ENCODE assay signal across 25 cellular contexts in genomic region chr22:24419480-24419860, GRCh38. TPM values are rescaled to one million over a fixed set of nuclear protein-coding genes. Genes with fewer than 3 reads are reported as not detected.
DNase-seq lines count a peak whose midpoint lies in the region; ATAC-seq and TF ChIP-seq lines count a peak whose summit lies in the region.
"Had no signal": no experiment of that assay in that cellular context is flagged by ENCODE, and none has a peak within 500 bp of the region (broad histone marks: within the 10 kb centered on the region; RNA-seq: fewer than 3 reads in every experiment).

No MANE protein-coding gene starts in this region.

- H3F3A ChIP-seq in GM23338 (replicated peaks; ENCODE audit: low read depth) = no peaks in the 10 kb centered on the region

- H3K79me2 ChIP-seq in GM23338 (replicated peaks; ENCODE audit: insufficient read depth) (no peaks in the 10 kb centered on the region), osteoblast (ENCODE audit: insufficient read depth, low read length) (no peaks in the 10 kb centered on the region)

- no peaks in the 10 kb centered on the region for H3K9me3 ChIP-seq in osteoblast (ENCODE audit: low read depth, low read length)
- H3K9me3 ChIP-seq: vagina had no signal

- no peak for ATAC-seq in activated naive CD4-positive, alpha-beta T cell treated with anti-CD3 and anti-CD28 coated beads, Interleukin-2, amount 50 U/mL, for 72 hours
- ATAC-seq in GM23338 = no peak
- ATAC-seq in GM19023 (IDR thresholded peaks at IDR 0.05; ENCODE audit: unreplicated experiment) = no peak
- ATAC-seq: activated T-cell treated with anti-CD3 and anti-CD28 coated beads, Interleukin-2, amount 50 U/mL, for 4 hours; HCT116 had no signal

- H4K20me1 ChIP-seq in GM23338 (replicated peaks; ENCODE audit: insufficient read depth) (no peaks in the 10 kb centered on the region), osteoblast (ENCODE audit: insufficient read depth, low read length) (peaks cover 8% of the 10 kb centered on the region)

- H2AFZ ChIP-seq in GM23338 (no peak overlapping the region), osteoblast (ENCODE audit: low read length) (no peak overlapping the region)

- DNase-seq in activated naive CD4-positive, alpha-beta T cell treated with anti-CD3 and anti-CD28 coated beads, Interleukin-2, amount 50 U/mL, for 72 hours (ENCODE audit: low spot score in 2 of 2) = no peak
- DNase-seq in activated naive CD4-positive, alpha-beta T cell treated with anti-CD3 and anti-CD28 coated beads, Interleukin-2, amount 10 ng/mL, durations not matched to agents 7 days and 5 days = no peak
- no peak for DNase-seq in GM23338 (ENCODE audit: low spot score)
- peak; percentile 62 for DNase-seq in osteoblast (ENCODE audit: insufficient read length, low spot score, missing footprints)
- DNase-seq in NCI-H1048 (lab: John Stamatoyannopoulos, UW) = no peak
- DNase-seq in NCI-H2227 treated with DMSO at 0.1 percent for 48 hours (lab: John Stamatoyannopoulos, UW) = no peak
- DNase-seq: activated CD4-positive, alpha-beta T cell treated with anti-CD3 and anti-CD28 coated beads for 4 hours; activated naive CD4-positive, alpha-beta T cell; activated T-cell treated with anti-CD3 and anti-CD28 coated beads, Interleukin-2, amount 50 U/mL, for 4 hours; Calu3; central memory CD4-positive, alpha-beta T cell; EL; kidney glomerular epithelial cell; mesendoderm; NCI-H2107; occipital lobe; small intestine; stimulated activated CD4-positive, alpha-beta T cell treated with anti-CD3 and anti-CD28 coated beads, Interleukin-1b, Interleukin-23, amount 100 ng/mL, for 48 hours; T-helper 2 cell had no signal

- peaks cover 21% of the 10 kb centered on the region for H3K27me3 Mint-ChIP-seq in activated naive CD4-positive, alpha-beta T cell treated with anti-CD3 and anti-CD28 coated beads, Interleukin-2, amount 10 ng/mL, durations not matched to agents 7 days and 5 days
- H3K27me3 Mint-ChIP-seq in GM23338 (ENCODE audit: insufficient read depth, low read depth, poor library complexity) = peaks cover 39% of the 10 kb centered on the region
- peaks cover 21% of the 10 kb centered on the region for H3K27me3 Mint-ChIP-seq in dendritic cell treated with granulocyte-macrophage colony-stimulating factor and Interleukin-4, amounts not matched to agents 40 ng/mL and 50 ng/mL, for 4 days

- H3K36me3 ChIP-seq in GM23338 (ENCODE audit: insufficient read depth) (no peaks in the 10 kb centered on the region), osteoblast (ENCODE audit: insufficient read depth, low read length) (peaks cover 22% of the 10 kb centered on the region)

- H3K4me3 ChIP-seq in GM23338 = no peak overlapping the region
- no peak overlapping the region for H3K4me3 ChIP-seq in osteoblast (ENCODE audit: insufficient read depth, low read length)
- H3K4me3 ChIP-seq: vagina had no signal

- no peaks in the 10 kb centered on the region for H3K9me3 Mint-ChIP-seq in activated naive CD4-positive, alpha-beta T cell treated with anti-CD3 and anti-CD28 coated beads, Interleukin-2, amount 50 U/mL, for 72 hours
- no peaks in the 10 kb centered on the region for H3K9me3 Mint-ChIP-seq in activated naive CD4-positive, alpha-beta T cell treated with anti-CD3 and anti-CD28 coated beads, Interleukin-2, amount 10 ng/mL, durations not matched to agents 7 days and 5 days
- H3K9me3 Mint-ChIP-seq in GM23338 = no peaks in the 10 kb centered on the region
- H3K9me3 Mint-ChIP-seq in dendritic cell treated with granulocyte-macrophage colony-stimulating factor and Interleukin-4, amounts not matched to agents 40 ng/mL and 50 ng/mL, for 4 days = no peaks in the 10 kb centered on the region
- H3K9me3 Mint-ChIP-seq: activated T-cell treated with anti-CD3 and anti-CD28 coated beads, Interleukin-2, amount 50 U/mL, for 4 hours had no signal

- intact Hi-C loops in dendritic cell treated with granulocyte-macrophage colony-stimulating factor and Interleukin-4, amounts not matched to agents 40 ng/mL and 50 ng/mL, for 4 days (cut with micrococcal nuclease) = no loop called here

- H3K27ac ChIP-seq in GM23338 (ENCODE audit: low read depth) (no peak overlapping the region), osteoblast (ENCODE audit: low read depth, low read length) (no peak overlapping the region)
- H3K27ac ChIP-seq: epithelial cell of prostate, HL-60, vagina had no signal

- H3K27ac Mint-ChIP-seq in activated naive CD4-positive, alpha-beta T cell treated with anti-CD3 and anti-CD28 coated beads, Interleukin-2, amount 50 U/mL, for 72 hours = peak overlapping the region; percentile 47 to 75
- no peak overlapping the region for H3K27ac Mint-ChIP-seq in activated naive CD4-positive, alpha-beta T cell treated with anti-CD3 and anti-CD28 coated beads, Interleukin-2, amount 10 ng/mL, durations not matched to agents 7 days and 5 days
- H3K27ac Mint-ChIP-seq in GM23338 = peak overlapping the region; percentile 81; the same call in 1 of the 2 replicates
- peak overlapping the region; percentile 21 for H3K27ac Mint-ChIP-seq in dendritic cell treated with granulocyte-macrophage colony-stimulating factor and Interleukin-4, amounts not matched to agents 40 ng/mL and 50 ng/mL, for 4 days

- CTCF ChIA-PET in activated naive CD4-positive, alpha-beta T cell treated with anti-CD3 and anti-CD28 coated beads, Interleukin-2, amount 10 ng/mL, durations not matched to agents 7 days and 5 days (lab: Charles Lee) = no interaction called here

- H3K9me2 ChIP-seq in GM23338 (ENCODE audit: insufficient read depth) = no peaks in the 10 kb centered on the region

- H3K4me2 ChIP-seq in GM23338 (no peak overlapping the region; the same call in 1 of the 2 replicates), osteoblast (ENCODE audit: insufficient read depth, low read length) (no peak overlapping the region)

- peaks cover 14% of the 10 kb centered on the region for H3K27me3 ChIP-seq in GM23338 (ENCODE audit: insufficient read depth)
- peaks cover 9% of the 10 kb centered on the region for H3K27me3 ChIP-seq in osteoblast (ENCODE audit: insufficient read depth, low read length)
- H3K27me3 ChIP-seq: vagina had no signal

- H3K4me1 ChIP-seq in GM23338 (ENCODE audit: insufficient read depth) = peaks cover 8% of the 10 kb centered on the region; the same call in 1 of the 2 replicates
- H3K4me1 ChIP-seq in osteoblast (ENCODE audit: insufficient read depth, low read length) = no peaks in the 10 kb centered on the region

- no peak for TF ChIP-seq CTCF in GM23338 (conservative IDR thresholded peaks at IDR 0.05; ENCODE audit: low read depth in 2 of 2)
- TF ChIP-seq CTCF in osteoblast (IDR thresholded peaks at IDR 0.05; ENCODE audit: extremely low read depth, low read depth, low read length) = no peak

- peaks cover 9% of the 10 kb centered on the region for H3K4me1 Mint-ChIP-seq in activated naive CD4-positive, alpha-beta T cell treated with anti-CD3 and anti-CD28 coated beads, Interleukin-2, amount 10 ng/mL, durations not matched to agents 7 days and 5 days
- H3K4me1 Mint-ChIP-seq in GM23338 = peaks cover 16% of the 10 kb centered on the region
- H3K4me1 Mint-ChIP-seq in dendritic cell treated with granulocyte-macrophage colony-stimulating factor and Interleukin-4, amounts not matched to agents 40 ng/mL and 50 ng/mL, for 4 days (ENCODE audit: low read depth) = peaks cover 27% of the 10 kb centered on the region

- no peaks in the 10 kb centered on the region for H3K36me3 Mint-ChIP-seq in activated naive CD4-positive, alpha-beta T cell treated with anti-CD3 and anti-CD28 coated beads, Interleukin-2, amount 50 U/mL, for 72 hours
- H3K36me3 Mint-ChIP-seq in activated naive CD4-positive, alpha-beta T cell treated with anti-CD3 and anti-CD28 coated beads, Interleukin-2, amount 10 ng/mL, durations not matched to agents 7 days and 5 days = peaks cover 4% of the 10 kb centered on the region
- peaks cover 9% of the 10 kb centered on the region; the same call in 2 of the 3 replicates for H3K36me3 Mint-ChIP-seq in GM23338 (ENCODE audit: low read depth)
- peaks cover 37% of the 10 kb centered on the region for H3K36me3 Mint-ChIP-seq in dendritic cell treated with granulocyte-macrophage colony-stimulating factor and Interleukin-4, amounts not matched to agents 40 ng/mL and 50 ng/mL, for 4 days (ENCODE audit: low read depth)

- H3K4me3 Mint-ChIP-seq in activated naive CD4-positive, alpha-beta T cell treated with anti-CD3 and anti-CD28 coated beads, Interleukin-2, amount 10 ng/mL, durations not matched to agents 7 days and 5 days = no peak overlapping the region
- H3K4me3 Mint-ChIP-seq in GM23338 = no peak overlapping the region
- H3K4me3 Mint-ChIP-seq in dendritic cell treated with granulocyte-macrophage colony-stimulating factor and Interleukin-4, amounts not matched to agents 40 ng/mL and 50 ng/mL, for 4 days = no peak overlapping the region
- H3K4me3 Mint-ChIP-seq: activated T-cell treated with anti-CD3 and anti-CD28 coated beads, Interleukin-2, amount 50 U/mL, for 4 hours had no signal

TF ChIP-seq in GM23338, 12 proteins besides CTCF, POLR2A, EP300 and RAD21 (continues in another document):
- no peak for TF ChIP-seq ETS1 (IDR thresholded peaks at IDR 0.05)

RNA-seq across cellular contexts. Expression of gene ADORA2A, which starts 7.9 kb away (rescaled TPM):
- total RNA-seq in activated naive CD4-positive, alpha-beta T cell treated with anti-CD3 and anti-CD28 coated beads, Interleukin-2, amount 50 U/mL, for 72 hours = 10 to 100 TPM; 33.8 to 34.4 TPM
- 11.0 and 13.5 TPM in 2 replicates for total RNA-seq in GM23338 (2014; rRNA removed; shearing (Covaris generic))
- 3.4 and 4.1 TPM in 2 replicates for polyA plus RNA-seq in GM23338 (2016; fragmentation: Nextera tagmentation; extraction: Ambion mirVana)
- 0.72 and 1.2 TPM in 2 replicates for total RNA-seq in osteoblast
